Comparison of ENCODE assay signal across 1 cellular context in genomic region chr10:22341190-22341935, GRCh38.
TF ChIP-seq lines count a peak whose summit lies in the region.

No MANE protein-coding gene starts in this region.

TF ChIP-seq in IMR-90, 13 proteins besides CTCF, POLR2A, EP300 and RAD21 (continued from another document):
- TF ChIP-seq USF2 (IDR thresholded peaks at IDR 0.05; ENCODE audit: low read depth, low read length) (no peak), MAZ (IDR thresholded peaks at IDR 0.05; ENCODE audit: borderline replicate concordance, low read depth, low read length) (no peak), SMC3 (IDR thresholded peaks at IDR 0.05; ENCODE audit: low read depth, low read length) (no peak), CHD1 (IDR thresholded peaks at IDR 0.05; ENCODE audit: low read depth, low read length) (no peak), MXI1 (IDR thresholded peaks at IDR 0.05; ENCODE audit: borderline replicate concordance, low read depth, low read length) (no peak), MAFK (IDR thresholded peaks at IDR 0.05; ENCODE audit: low read depth, low read length) (no peak), CEBPB (IDR thresholded peaks at IDR 0.05; ENCODE audit: low read depth, low read length) (no peak), BHLHE40 (IDR thresholded peaks at IDR 0.05; ENCODE audit: low read depth, low read length) (no peak), FOS (IDR thresholded peaks at IDR 0.05; ENCODE audit: low read depth, low read length) (no peak), NFE2L2 (IDR thresholded peaks at IDR 0.05; ENCODE audit: low read depth, low read length) (no peak), RCOR1 (IDR thresholded peaks at IDR 0.05; ENCODE audit: insufficient replicate concordance, low read length) (no peak)
